Comparison of ENCODE assay signal across 9 cellular contexts in genomic region chr15:38414351-38414750, GRCh38. TPM values are rescaled to one million over a fixed set of nuclear protein-coding genes. Genes with fewer than 3 reads are reported as not detected.
DNase-seq lines count a peak whose midpoint lies in the region; ATAC-seq, FAIRE-seq and TF ChIP-seq lines count a peak whose summit lies in the region.
"Had no signal": no experiment of that assay in that cellular context is flagged by ENCODE, and none has a peak within 500 bp of the region (broad histone marks: within the 10 kb centered on the region; RNA-seq: fewer than 3 reads in every experiment).

No MANE protein-coding gene starts in this region.

- ATAC-seq in GM12878 = peak; percentile 81
- no peak for ATAC-seq in HG03571 (IDR thresholded peaks at IDR 0.05; ENCODE audit: unreplicated experiment)

- no peak overlapping the region for H3K9ac ChIP-seq in GM12878 (ENCODE audit: control insufficient read depth, insufficient read depth, low read length)
- H3K9ac ChIP-seq: BLaER1 treated with 17β-estradiol and CSF1 and Interleukin-3, amounts not matched to agents 10 nM and 100 nM had no signal

- H3K9me2 ChIP-seq in hepatocyte (replicated peaks; ENCODE audit: insufficient read depth) = no peaks in the 10 kb centered on the region

- RAD21 ChIA-PET in GM12878 (lab: Charles Lee; ENCODE audit: unreplicated experiment) = interaction anchor here (1.1 kb wide), 1 partner anchor 419 kb away, joined by 8 read pairs; no protein-coding TSS in a partner anchor

- TF ChIP-seq CTCF in GM12878 (IDR thresholded peaks at IDR 0.05 in 2 of 3, conservative IDR thresholded peaks at IDR 0.05 in 1 of 3; ENCODE audit: control insufficient read depth in 2 of 3, extremely low read depth in 1 of 3, insufficient read depth in 1 of 3, low read depth in 3 of 3, low read length in 3 of 3) (peak; percentile 39 to 52 (median 51); a peak in 5 of 6 replicates), hepatocyte (IDR thresholded peaks at IDR 0.05; ENCODE audit: poor library complexity) (peak; percentile 48), stomach (IDR thresholded peaks at IDR 0.05) (peak in 4 of 7 experiments; percentile 26 to 65 (median 33))

- DNase-seq in NCI-H2171 treated with DMSO at 0.1 percent for 48 hours (lab: John Stamatoyannopoulos, UW) (peak; percentile 27), NCI-H2171 (lab: John Stamatoyannopoulos, UW) (no peak), M059J (ENCODE audit: low read depth) (peak; percentile 67), GM12878 (ENCODE audit: low read depth, low spot score) (no peak), hepatocyte (ENCODE audit: low spot score) (peak; percentile 48), stomach (peak; percentile 48), NCI-H2196 treated with DMSO at 0.1 percent for 48 hours (lab: John Stamatoyannopoulos, UW; ENCODE audit: unreplicated experiment) (no peak)

- H3K4me2 ChIP-seq in GM12878 (ENCODE audit: control insufficient read depth, insufficient read depth) (no peak overlapping the region), hepatocyte (no peak overlapping the region)

- no peaks in the 10 kb centered on the region for H3K36me3 ChIP-seq in GM12878 (ENCODE audit: control insufficient read depth in 2 of 2, insufficient read depth in 2 of 2, low read length in 1 of 2)
- no peaks in the 10 kb centered on the region for H3K36me3 ChIP-seq in hepatocyte (replicated peaks; ENCODE audit: insufficient read depth, low read depth)
- no peaks in the 10 kb centered on the region for H3K36me3 ChIP-seq in stomach
- H3K36me3 ChIP-seq: BLaER1 treated with 17β-estradiol and CSF1 and Interleukin-3, amounts not matched to agents 10 nM and 100 nM had no signal

- H3K27me3 ChIP-seq in GM12878 (replicated peaks in 1 of 2; ENCODE audit: control insufficient read depth in 2 of 2, insufficient read depth in 2 of 2, low read length in 1 of 2) (no peaks in the 10 kb centered on the region; a peak in 1 of 4 replicates), hepatocyte (no peaks in the 10 kb centered on the region), stomach (no peaks in the 10 kb centered on the region)
- H3K27me3 ChIP-seq: BLaER1 treated with 17β-estradiol and CSF1 and Interleukin-3, amounts not matched to agents 10 nM and 100 nM had no signal

- no peak for FAIRE-seq in GM12878 (lab: Jason Lieb, UNC)

- TF ChIP-seq POLR2A in GM12878 (IDR thresholded peaks at IDR 0.05; ENCODE audit: low read depth, low read length) = no peak
- TF ChIP-seq POLR2A in stomach (IDR thresholded peaks at IDR 0.05) = no peak

- TF ChIP-seq RAD21 in GM12878 (IDR thresholded peaks at IDR 0.05; ENCODE audit: insufficient read depth, low read depth, low read length) = peak; percentile 44

- H3K4me3 ChIP-seq in GM12878 = no peak overlapping the region
- no peak overlapping the region for H3K4me3 ChIP-seq in hepatocyte
- H3K4me3 ChIP-seq in stomach = no peak overlapping the region
- H3K4me3 ChIP-seq: BLaER1 treated with 17β-estradiol and CSF1 and Interleukin-3, amounts not matched to agents 10 nM and 100 nM had no signal

- in situ Hi-C loops in GM12878 (cut with MboI) = no loop called here

- TF ChIP-seq EP300 in GM12878 (IDR thresholded peaks at IDR 0.05; ENCODE audit: borderline replicate concordance in 1 of 2, control insufficient read depth in 1 of 2, low read depth in 2 of 2, low read length in 2 of 2) = no peak
- TF ChIP-seq EP300 in stomach (IDR thresholded peaks at IDR 0.05) = no peak

- H4K20me1 ChIP-seq in GM12878 (ENCODE audit: control insufficient read depth, insufficient read depth) = no peaks in the 10 kb centered on the region
- H4K20me1 ChIP-seq in hepatocyte (ENCODE audit: insufficient read depth, poor library complexity, severe bottlenecking) = no peaks in the 10 kb centered on the region
- H4K20me1 ChIP-seq: BLaER1 treated with 17β-estradiol and CSF1 and Interleukin-3, amounts not matched to agents 10 nM and 100 nM had no signal

- H3K4me1 ChIP-seq in GM12878 (ENCODE audit: control insufficient read depth, insufficient read depth, low read length) (no peaks in the 10 kb centered on the region), hepatocyte (ENCODE audit: insufficient read depth) (no peaks in the 10 kb centered on the region), stomach (no peaks in the 10 kb centered on the region)

- no TSS peak for BruUV-seq in GM12878 (replicated peaks; lab: Mats Ljungman, UMichigan)

- POLR2A ChIA-PET in GM12878 (lab: Charles Lee) = no interaction called here

- H3K27ac ChIP-seq in GM12878 (ENCODE audit: control insufficient read depth, insufficient read depth) = no peak overlapping the region
- H3K27ac ChIP-seq in hepatocyte = no peak overlapping the region
- H3K27ac ChIP-seq in stomach = no peak overlapping the region
- H3K27ac ChIP-seq: BLaER1 treated with 17β-estradiol and CSF1 and Interleukin-3, amounts not matched to agents 10 nM and 100 nM had no signal

- H2AFZ ChIP-seq in GM12878 (ENCODE audit: control insufficient read depth, low read depth, low read length) (no peak overlapping the region), hepatocyte (no peak overlapping the region)

- H3K9me3 ChIP-seq in GM12878 (replicated peaks; ENCODE audit: control insufficient read depth, insufficient read depth, low read length) = no peaks in the 10 kb centered on the region; the same call in 2 of the 3 replicates
- no peaks in the 10 kb centered on the region for H3K9me3 ChIP-seq in hepatocyte (ENCODE audit: low read depth)
- H3K9me3 ChIP-seq in stomach = no peaks in the 10 kb centered on the region

- SMC1A ChIA-PET in GM12878 (lab: Charles Lee; ENCODE audit: uncharacterized antibody, unreplicated experiment) = interaction anchor here (0.6 to 1.5 kb wide), 3 partner anchors 418 to 1589 kb away, joined by 3 to 4 read pairs (median 3); no protein-coding TSS in a partner anchor

- H3K79me2 ChIP-seq in GM12878 (ENCODE audit: control insufficient read depth, insufficient read depth, low read length) (no peaks in the 10 kb centered on the region), hepatocyte (no peaks in the 10 kb centered on the region)

- intact Hi-C loops in GM12878 (cut with micrococcal nuclease; ENCODE audit: unreplicated experiment) (loop anchor here (1.0 kb wide), 1 partner anchor 411 kb away; no protein-coding TSS in a partner anchor), stomach (cut with DNase I; ENCODE audit: low total_unique reads) (no loop called here)

- CTCF ChIA-PET in GM12878 (lab: Yijun Ruan, JAX) = interaction anchor here (0.8 to 1.1 kb wide), 2 partner anchors 26 to 420 kb away, joined by 3 to 6 read pairs; no protein-coding TSS in a partner anchor

TF ChIP-seq in GM12878, 131 proteins besides CTCF, POLR2A, EP300 and RAD21 (continues in another document):
- TF ChIP-seq EED (IDR thresholded peaks at IDR 0.05; ENCODE audit: low read depth) (no peak), HDAC6 (IDR thresholded peaks at IDR 0.05; ENCODE audit: unreplicated experiment) (no peak)

RNA-seq across cellular contexts. Expression of gene FAM98B, which starts 39.6 kb away (rescaled TPM):
- total RNA-seq in M059J (2014; rRNA removed; shearing (Covaris generic)) = 3.5 and 24.9 TPM in 2 replicates
- total RNA-seq in GM12878 (2013; cell fraction: nucleolus; rRNA removed) = 80.5 and 81.9 TPM in 2 replicates
- total RNA-seq in GM12878 (2014; rRNA removed) = 7.1 and 13.4 TPM in 2 replicates
- total RNA-seq in GM12878 (2014; rRNA removed; fragmentation: Illumina TruSeq; extraction: Trizol) = 6.6 and 7.6 TPM in 2 replicates
- 28.5 and 30.0 TPM in 2 replicates for total RNA-seq in GM12878 (2021)
- 19.7 TPM for polyA plus RNA-seq in GM12878 (2011; ENCODE audit: low read depth)
- 22.8 and 45.7 TPM in 2 replicates for polyA plus RNA-seq in GM12878 (2011; rRNA removed)
- polyA plus RNA-seq in GM12878 (2011; cell fraction: cytosol; rRNA removed) = 3.8 and 6.1 TPM in 2 replicates
- 3.7 and 4.7 TPM in 2 replicates for polyA plus RNA-seq in GM12878 (2011; cell fraction: nucleus; rRNA removed)
- polyA plus RNA-seq in GM12878 (2012) = 17.4 and 17.7 TPM in 2 replicates
- polyA plus RNA-seq in GM12878 (2014; fragmentation: Illumina TruSeq; extraction: Trizol) = 36.7 and 46.1 TPM in 2 replicates
- 1 to 10 TPM; 4.2 to 8.4 TPM for polyA plus RNA-seq in GM12878 (2014; fragmentation: Nextera tagmentation; extraction: Ambion mirVana)
- 15.8 and 17.3 TPM in 2 replicates for polyA plus RNA-seq in GM12878 (2014; rRNA removed)
- 1 to 10 TPM; 1.3 to 2.2 TPM for polyA plus RNA-seq in GM12878 (2016; fragmentation: Nextera tagmentation; extraction: Ambion mirVana)
- polyA minus RNA-seq in GM12878 (2011; rRNA and poly(A)+ RNA removed) = 6.6 and 9.7 TPM in 2 replicates
- polyA minus RNA-seq in GM12878 (2011; cell fraction: cytosol; rRNA and poly(A)+ RNA removed) = 2.9 and 3.8 TPM in 2 replicates
- polyA minus RNA-seq in GM12878 (2011; cell fraction: nucleus; rRNA and poly(A)+ RNA removed) = 12.0 and 18.3 TPM in 2 replicates
- 10.5 and 14.1 TPM in 2 replicates for total RNA-seq in hepatocyte
- polyA plus RNA-seq in hepatocyte = 2.6 and 4.4 TPM in 2 replicates
- 10 to 100 TPM in 2 of 5 donors, 1 to 10 TPM in 3; 1.7 to 61.3 (median 8.5) TPM for total RNA-seq in stomach
- polyA plus RNA-seq in stomach = 10 to 100 TPM in 1 of 3 donors, 1 to 10 TPM in 2; 6.3 to 11.5 (median 8.8) TPM

Comparison
In these comparisons a context has a peak if more than half of its experiments do, and no peak if none do; other contexts are left out.
1. DNase-seq: peak in NCI-H2171 treated with DMSO at 0.1 percent for 48 hours (single experiment), M059J (single experiment), hepatocyte (single experiment) and stomach (single experiment); none in NCI-H2171 (single experiment), GM12878 (single experiment) and NCI-H2196 treated with DMSO at 0.1 percent for 48 hours (single experiment).
2. Peak in every context shown above with its lines, with median percentiles within 50 percentile points of each other: CTCF ChIP-seq.